In genomic region chr2:207674266-207674774, GRCh38 we compare ENCODE assay signal across 18 cellular contexts. TPM values are rescaled to one million over a fixed set of nuclear protein-coding genes. Genes with fewer than 3 reads are reported as not detected.
DNase-seq lines count a peak whose midpoint lies in the region; ATAC-seq, FAIRE-seq and TF ChIP-seq lines count a peak whose summit lies in the region.
"Had no signal": no experiment of that assay in that cellular context is flagged by ENCODE, and none has a peak within 500 bp of the region (broad histone marks: within the 10 kb centered on the region; RNA-seq: fewer than 3 reads in every experiment).

No MANE protein-coding gene starts in this region.

- H3K4me3 ChIP-seq in HUES6 (ENCODE audit: low read depth, low read length) (no peak overlapping the region), endodermal cell (ENCODE audit: low read length) (no peak overlapping the region), neural progenitor cell (no peak overlapping the region)
- H3K4me3 ChIP-seq: BLaER1 had no signal

- H3K36me3 Mint-ChIP-seq in endodermal cell (ENCODE audit: low read depth), result no peaks in the 10 kb centered on the region
- H3K36me3 Mint-ChIP-seq in neural progenitor cell, result no peaks in the 10 kb centered on the region
- H3K36me3 Mint-ChIP-seq: IgD-negative memory B cell had no signal

- H3K4me1 ChIP-seq in HUES6 (ENCODE audit: control insufficient read depth, insufficient read depth, low read length), result peaks cover 30% of the 10 kb centered on the region
- peaks cover 6% of the 10 kb centered on the region for H3K4me1 ChIP-seq in endodermal cell (ENCODE audit: control insufficient read depth, insufficient read depth, low read length)
- H3K4me1 ChIP-seq in neural progenitor cell, result peaks cover 7% of the 10 kb centered on the region

- no peak for ATAC-seq in GM21360 (IDR thresholded peaks at IDR 0.05; ENCODE audit: unreplicated experiment)

- H3K27ac Mint-ChIP-seq in endodermal cell, result no peak overlapping the region
- H3K27ac Mint-ChIP-seq in neural progenitor cell, result no peak overlapping the region
- H3K27ac Mint-ChIP-seq: CD8-positive, alpha-beta memory T cell; IgD-negative memory B cell had no signal

- H3K9ac ChIP-seq in HUES6 (ENCODE audit: low read length), result no peak overlapping the region
- H3K9ac ChIP-seq in endodermal cell (ENCODE audit: extremely low read depth, low read length, poor library complexity, severe bottlenecking), result no peak overlapping the region
- no peak overlapping the region for H3K9ac ChIP-seq in neural progenitor cell
- H3K9ac ChIP-seq: BLaER1 had no signal

- TF ChIP-seq CTCF in endodermal cell (conservative IDR thresholded peaks at IDR 0.05) (no peak), neural progenitor cell (IDR thresholded peaks at IDR 0.05) (no peak)

- no peaks in the 10 kb centered on the region for H4K20me1 ChIP-seq in neural progenitor cell (ENCODE audit: low read depth)
- H4K20me1 ChIP-seq: BLaER1 had no signal

- peaks cover 7% of the 10 kb centered on the region for H3K27me3 Mint-ChIP-seq in endodermal cell (ENCODE audit: insufficient read depth)
- H3K27me3 Mint-ChIP-seq in neural progenitor cell (ENCODE audit: insufficient read depth, low read depth), result peaks cover 2% of the 10 kb centered on the region
- H3K27me3 Mint-ChIP-seq: IgD-negative memory B cell had no signal

- no peak overlapping the region for H3K4me3 Mint-ChIP-seq in endodermal cell
- no peak overlapping the region for H3K4me3 Mint-ChIP-seq in neural progenitor cell
- H3K4me3 Mint-ChIP-seq: CD8-positive, alpha-beta memory T cell; IgD-negative memory B cell had no signal

- H3K9me3 ChIP-seq in HUES6 (ENCODE audit: control insufficient read depth, insufficient read depth, low read depth, low read length), result no peaks in the 10 kb centered on the region
- no peaks in the 10 kb centered on the region for H3K9me3 ChIP-seq in endodermal cell (ENCODE audit: control insufficient read depth, low read length)
- no peaks in the 10 kb centered on the region for H3K9me3 ChIP-seq in neural progenitor cell (ENCODE audit: low read depth)
- H3K9me3 ChIP-seq: BLaER1, Caco-2 had no signal

- FAIRE-seq in GM19239 (lab: Jason Lieb, UNC), result peak; percentile 18
- FAIRE-seq: HTR-8/SVneo had no signal

- peaks cover 13% of the 10 kb centered on the region for H3K4me1 Mint-ChIP-seq in endodermal cell
- H3K4me1 Mint-ChIP-seq in neural progenitor cell, result peaks cover 4% of the 10 kb centered on the region
- H3K4me1 Mint-ChIP-seq: CD8-positive, alpha-beta memory T cell had no signal

- DNase-seq in GM19239 (ENCODE audit: insufficient read length, low spot score), result no peak
- DNase-seq in endodermal cell, result peak; percentile 38
- no peak for DNase-seq in neural progenitor cell (ENCODE audit: low spot score)
- DNase-seq in NCI-H524 (lab: John Stamatoyannopoulos, UW), result no peak
- DNase-seq in HT-29 (ENCODE audit: low spot score), result no peak
- DNase-seq: 8988T; AML-193; CD8-positive, alpha-beta memory T cell; DND-41; GF-D8; GOT3; KG1 had no signal

- H3K27ac ChIP-seq in HUES6 (ENCODE audit: low read depth, low read length), result peak overlapping the region; percentile 21; the same call in 1 of the 2 replicates
- no peak overlapping the region for H3K27ac ChIP-seq in endodermal cell (ENCODE audit: low read depth, low read length)
- H3K27ac ChIP-seq in neural progenitor cell, result peak overlapping the region; percentile 6
- H3K27ac ChIP-seq: BLaER1 had no signal

- H2AFZ ChIP-seq in neural progenitor cell (replicated peaks), result no peak overlapping the region

- no peak overlapping the region for H3K4me2 ChIP-seq in neural progenitor cell
- H3K4me2 ChIP-seq: BLaER1 had no signal

- no peaks in the 10 kb centered on the region for H3K27me3 ChIP-seq in HUES6 (ENCODE audit: control insufficient read depth, insufficient read depth, low read length)
- H3K27me3 ChIP-seq in endodermal cell (ENCODE audit: control insufficient read depth, insufficient read depth, low read length, poor library complexity, severe bottlenecking), result no peaks in the 10 kb centered on the region
- no peaks in the 10 kb centered on the region for H3K27me3 ChIP-seq in neural progenitor cell
- H3K27me3 ChIP-seq: BLaER1 had no signal

- H3F3A ChIP-seq in neural progenitor cell (ENCODE audit: low read depth), result peaks cover 13% of the 10 kb centered on the region

- H3K79me2 ChIP-seq in neural progenitor cell (ENCODE audit: low read depth), result no peaks in the 10 kb centered on the region

- H3K36me3 ChIP-seq in HUES6 (ENCODE audit: control insufficient read depth, insufficient read depth, low read length) (no peaks in the 10 kb centered on the region), endodermal cell (ENCODE audit: control insufficient read depth, insufficient read depth, low read length) (no peaks in the 10 kb centered on the region), neural progenitor cell (no peaks in the 10 kb centered on the region)
- H3K36me3 ChIP-seq: BLaER1 had no signal

- H3K9me3 Mint-ChIP-seq in endodermal cell, result no peaks in the 10 kb centered on the region
- H3K9me3 Mint-ChIP-seq in neural progenitor cell, result no peaks in the 10 kb centered on the region
- H3K9me3 Mint-ChIP-seq: CD8-positive, alpha-beta memory T cell had no signal

RNA-seq across cellular contexts. Expression of gene CCNYL1, which starts 37.1 kb away (rescaled TPM):
- total RNA-seq in endodermal cell (10 to 100 TPM; 19.8 to 22.4 TPM), neural progenitor cell (ENCODE audit: low replicate concordance) (15.0 and 22.0 TPM in 2 replicates)
- 26.6 TPM for polyA plus RNA-seq in endodermal cell (2013, experiment 1 of 2)
- 31.3 TPM for polyA plus RNA-seq in endodermal cell (2013, experiment 2 of 2)
- 3.2 and 4.7 TPM in 2 replicates for total RNA-seq in HT-29 (2014; rRNA removed; shearing (Covaris generic))

RNA-seq across cellular contexts. Expression of gene METTL21A, which starts 49.1 kb away (rescaled TPM):
- total RNA-seq in endodermal cell, result 10 to 100 TPM; 43.4 to 61.2 TPM
- polyA plus RNA-seq in endodermal cell (2013, experiment 1 of 2), result 37.1 TPM
- polyA plus RNA-seq in endodermal cell (2013, experiment 2 of 2), result 38.1 TPM
- 43.3 and 65.2 TPM in 2 replicates for total RNA-seq in neural progenitor cell (ENCODE audit: low replicate concordance)
- total RNA-seq in HT-29 (2014; rRNA removed; shearing (Covaris generic)), result 40.9 and 61.7 TPM in 2 replicates
